In genomic region chr17:42422412-42422957, GRCh38 we compare ENCODE assay signal across 8 cellular contexts. TPM values are rescaled to one million over a fixed set of nuclear protein-coding genes. Genes with fewer than 3 reads are reported as not detected.
DNase-seq lines count a peak whose midpoint lies in the region; ATAC-seq and TF ChIP-seq lines count a peak whose summit lies in the region.

No MANE protein-coding gene starts in this region.

- peaks cover 53% of the 10 kb centered on the region for H3K4me1 ChIP-seq in vagina

- no peaks in the 10 kb centered on the region for H3K36me3 ChIP-seq in vagina

- no peak overlapping the region for H3K27ac Mint-ChIP-seq in activated CD4-positive, alpha-beta T cell treated with anti-CD3 and anti-CD28 coated beads, Interleukin-2, amount 10 ng/mL, durations not matched to agents 7 days and 5 days
- H3K27ac Mint-ChIP-seq in naive thymus-derived CD8-positive, alpha-beta T cell, result peak overlapping the region in 5 of 10 donors; percentile 13 to 86 (median 66)

- H3K27me3 Mint-ChIP-seq in activated CD4-positive, alpha-beta T cell treated with anti-CD3 and anti-CD28 coated beads, Interleukin-2, amount 10 ng/mL, durations not matched to agents 7 days and 5 days, result peaks cover 51% of the 10 kb centered on the region
- H3K27me3 Mint-ChIP-seq in naive thymus-derived CD8-positive, alpha-beta T cell, result peaks cover 6 to 30% (median 12%) of the 10 kb centered on the region in 5 donors

- H3K9me3 Mint-ChIP-seq in activated CD4-positive, alpha-beta T cell treated with anti-CD3 and anti-CD28 coated beads, Interleukin-2, amount 10 ng/mL, durations not matched to agents 7 days and 5 days, result no peaks in the 10 kb centered on the region
- H3K9me3 Mint-ChIP-seq in naive thymus-derived CD8-positive, alpha-beta T cell, result no peaks in the 10 kb centered on the region

- H3K4me1 Mint-ChIP-seq in activated CD4-positive, alpha-beta T cell treated with anti-CD3 and anti-CD28 coated beads, Interleukin-2, amount 10 ng/mL, durations not matched to agents 7 days and 5 days, result peaks cover 19% of the 10 kb centered on the region
- H3K4me1 Mint-ChIP-seq in naive thymus-derived CD8-positive, alpha-beta T cell, result peaks cover 7 to 17% (median 15%) of the 10 kb centered on the region in 4 donors

- no peak for TF ChIP-seq POLR2A in vagina (IDR thresholded peaks at IDR 0.05)

- H3K27me3 ChIP-seq in vagina, result no peaks in the 10 kb centered on the region

- H3K4me3 ChIP-seq in vagina, result peak overlapping the region; percentile 93

- H3K27ac ChIP-seq in epithelial cell of prostate, result peak overlapping the region; percentile 90
- peak overlapping the region; percentile 96 for H3K27ac ChIP-seq in vagina

- H3K4me3 Mint-ChIP-seq in activated CD4-positive, alpha-beta T cell treated with anti-CD3 and anti-CD28 coated beads, Interleukin-2, amount 10 ng/mL, durations not matched to agents 7 days and 5 days, result peak overlapping the region; percentile 67
- peak overlapping the region; percentile 76 to 92 (median 88) for H3K4me3 Mint-ChIP-seq in naive thymus-derived CD8-positive, alpha-beta T cell

- intact Hi-C loops in vagina (cut with DNase I), result loop anchor here (2.0 to 5.0 kb wide), 2 partner anchors 36 to 100 kb away; partner anchors contain the start of gene ATP6V0A1

- CTCF ChIA-PET in activated CD4-positive, alpha-beta T cell treated with anti-CD3 and anti-CD28 coated beads, Interleukin-2, amount 10 ng/mL, durations not matched to agents 7 days and 5 days (lab: Charles Lee), result interaction anchor here (0.6 to 2.2 kb wide), 11 partner anchors 9 to 227 kb away, joined by 3 to 12 read pairs (median 5); no protein-coding TSS in a partner anchor

- no peaks in the 10 kb centered on the region for H3K9me3 ChIP-seq in vagina

- TF ChIP-seq CTCF in vagina (IDR thresholded peaks at IDR 0.05), result no peak

- DNase-seq in NCI-H2171 treated with DMSO at 0.1 percent for 48 hours (lab: John Stamatoyannopoulos, UW) (peak; percentile 43), NCI-H2171 (lab: John Stamatoyannopoulos, UW) (no peak), epithelial cell of prostate (ENCODE audit: low read depth, low spot score) (no peak), vagina (ENCODE audit: extremely low spot score in 2 of 2) (no peak), COLO829 (ENCODE audit: low spot score) (no peak), OCI-M2 (lab: John Stamatoyannopoulos, UW; ENCODE audit: unreplicated experiment) (no peak)
- DNase-seq in activated CD4-positive, alpha-beta T cell treated with anti-CD3 and anti-CD28 coated beads, Interleukin-2, amount 10 ng/mL, durations not matched to agents 7 days and 5 days, result peak; percentile 24
- peak in 4 of 10 donors; percentile 17 to 28 (median 26) for DNase-seq in naive thymus-derived CD8-positive, alpha-beta T cell

- ATAC-seq in naive thymus-derived CD8-positive, alpha-beta T cell, result peak; percentile 73 to 76

- POLR2A ChIA-PET in activated CD4-positive, alpha-beta T cell treated with anti-CD3 and anti-CD28 coated beads, Interleukin-2, amount 10 ng/mL, durations not matched to agents 7 days and 5 days (lab: Charles Lee), result interaction anchor here (0.6 to 0.9 kb wide), 2 partner anchors 8 to 95 kb away, joined by 3 to 4 read pairs; no protein-coding TSS in a partner anchor
- POLR2A ChIA-PET in naive thymus-derived CD8-positive, alpha-beta T cell (lab: Charles Lee), result interaction anchor here (0.6 to 1.7 kb wide), 5 partner anchors 10 to 1629 kb away, joined by 3 to 7 read pairs (median 4); no protein-coding TSS in a partner anchor

- H3K36me3 Mint-ChIP-seq in activated CD4-positive, alpha-beta T cell treated with anti-CD3 and anti-CD28 coated beads, Interleukin-2, amount 10 ng/mL, durations not matched to agents 7 days and 5 days (ENCODE audit: low read depth), result no peaks in the 10 kb centered on the region
- peaks cover 0 to 2% (median 0%) of the 10 kb centered on the region in 3 donors for H3K36me3 Mint-ChIP-seq in naive thymus-derived CD8-positive, alpha-beta T cell

RNA-seq across cellular contexts. Expression of gene CAVIN1, which starts 0.6 kb away (rescaled TPM):
- total RNA-seq in activated CD4-positive, alpha-beta T cell treated with anti-CD3 and anti-CD28 coated beads, Interleukin-2, amount 10 ng/mL, durations not matched to agents 7 days and 5 days, result 1 to 10 TPM; 1.5 to 1.6 TPM
- not detected for total RNA-seq in naive thymus-derived CD8-positive, alpha-beta T cell
- under 1 TPM in 1 of 3 donors, not detected in 2; 0.03 TPM for polyA plus RNA-seq in naive thymus-derived CD8-positive, alpha-beta T cell
- total RNA-seq in vagina, result 268 TPM

RNA-seq across cellular contexts. Expression of gene STAT3, which starts 34.2 kb away (rescaled TPM):
- 100 to 1,000 TPM; 114 to 121 TPM for total RNA-seq in activated CD4-positive, alpha-beta T cell treated with anti-CD3 and anti-CD28 coated beads, Interleukin-2, amount 10 ng/mL, durations not matched to agents 7 days and 5 days
- 100 to 1,000 TPM; 130 to 135 TPM for total RNA-seq in naive thymus-derived CD8-positive, alpha-beta T cell
- polyA plus RNA-seq in naive thymus-derived CD8-positive, alpha-beta T cell, result 100 to 1,000 TPM; 129 to 154 (median 153) TPM
- 210 TPM for total RNA-seq in vagina

RNA-seq across cellular contexts. Expression of gene ATP6V0A1, which starts 36.2 kb away (rescaled TPM):
- 1 to 10 TPM; 4.9 to 8.9 TPM for total RNA-seq in activated CD4-positive, alpha-beta T cell treated with anti-CD3 and anti-CD28 coated beads, Interleukin-2, amount 10 ng/mL, durations not matched to agents 7 days and 5 days
- total RNA-seq in naive thymus-derived CD8-positive, alpha-beta T cell, result 10 to 100 TPM; 18.3 to 19.1 TPM
- 10 to 100 TPM in 2 of 3 donors, 1 to 10 TPM in 1; 4.1 to 12.6 (median 10.3) TPM for polyA plus RNA-seq in naive thymus-derived CD8-positive, alpha-beta T cell
- total RNA-seq in vagina, result 72.4 TPM

Comparison
In these comparisons a context has a peak if more than half of its experiments do, and no peak if none do; other contexts are left out.
1. DNase-seq: peak in NCI-H2171 treated with DMSO at 0.1 percent for 48 hours (single experiment) and activated CD4-positive, alpha-beta T cell treated with anti-CD3 and anti-CD28 coated beads, Interleukin-2, amount 10 ng/mL, durations not matched to agents 7 days and 5 days (single experiment); none in NCI-H2171 (single experiment), epithelial cell of prostate (single experiment), vagina (0 of 2), COLO829 (single experiment) and OCI-M2 (single experiment).
2. RNA of gene CAVIN1, which starts 0.6 kb away (total RNA-seq): 268 TPM in vagina (single experiment); 1.5 to 1.6 TPM in activated CD4-positive, alpha-beta T cell treated with anti-CD3 and anti-CD28 coated beads, Interleukin-2, amount 10 ng/mL, durations not matched to agents 7 days and 5 days and not detected in naive thymus-derived CD8-positive, alpha-beta T cell; every median in the first group is over 100 times any median in the second.